11 cellular contexts compared by ENCODE assay signal in the genomic region with DNA sequence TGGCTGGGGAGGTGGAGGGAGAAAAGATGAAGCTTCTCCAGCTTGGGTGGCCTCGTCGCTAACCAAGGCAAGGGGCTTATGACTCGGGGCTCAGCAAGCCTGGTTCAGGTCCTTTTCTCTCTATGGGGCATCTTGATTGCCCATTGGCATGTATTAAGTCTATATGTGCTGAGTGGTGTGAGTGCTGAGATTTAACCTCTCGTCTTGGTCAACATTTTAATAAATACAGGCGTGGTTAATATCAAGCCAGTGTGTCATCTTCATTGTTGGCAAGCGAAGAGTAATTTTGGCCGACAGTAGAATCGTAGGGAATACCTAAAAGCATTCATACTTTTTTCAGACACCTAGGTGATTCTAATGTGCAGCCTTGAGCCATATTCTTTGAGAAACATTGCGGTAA.
"Had no signal": no experiment of that assay in that cellular context is flagged by ENCODE, and none has a peak within 500 bp of the region (broad histone marks: within the 10 kb centered on the region; RNA-seq: fewer than 3 reads in every experiment).

No MANE protein-coding gene starts in this region.

- ATAC-seq: left colon; natural killer cell treated with Interleukin-12 subunit alpha and Interleukin-12 subunit beta and Interleukin-15 and Interleukin-18, amount 100 ng/mL, for 72 hours had no signal

- DNase-seq: activated CD4-positive, alpha-beta T cell treated with anti-CD3 and anti-CD28 coated beads, Interleukin-2, amount 50 U/mL, for 1 hour; activated naive CD4-positive, alpha-beta T cell treated with anti-CD3 and anti-CD28 coated beads for 36 hours; activated T-cell treated with anti-CD3 and anti-CD28 coated beads for 4 hours; left colon; mucosa of descending colon; stimulated activated CD4-positive, alpha-beta T cell treated with anti-CD3 and anti-CD28 coated beads, Interleukin-15, amount 100 ng/mL, for 24 hours; stimulated activated CD4-positive, alpha-beta T cell treated with anti-CD3 and anti-CD28 coated beads, Interleukin-4, amount 100 ng/mL, for 4 hours; tibial artery had no signal

- H3K36me3 ChIP-seq: tibial artery, vagina had no signal

- H3K9me3 ChIP-seq: mucosa of descending colon, tibial artery, vagina had no signal

- H3K27ac ChIP-seq: vagina had no signal

- H3K4me3 ChIP-seq: lung, mucosa of descending colon, tibial artery, vagina had no signal

- H3K27me3 ChIP-seq: tibial artery, vagina had no signal
